In the genomic region with DNA sequence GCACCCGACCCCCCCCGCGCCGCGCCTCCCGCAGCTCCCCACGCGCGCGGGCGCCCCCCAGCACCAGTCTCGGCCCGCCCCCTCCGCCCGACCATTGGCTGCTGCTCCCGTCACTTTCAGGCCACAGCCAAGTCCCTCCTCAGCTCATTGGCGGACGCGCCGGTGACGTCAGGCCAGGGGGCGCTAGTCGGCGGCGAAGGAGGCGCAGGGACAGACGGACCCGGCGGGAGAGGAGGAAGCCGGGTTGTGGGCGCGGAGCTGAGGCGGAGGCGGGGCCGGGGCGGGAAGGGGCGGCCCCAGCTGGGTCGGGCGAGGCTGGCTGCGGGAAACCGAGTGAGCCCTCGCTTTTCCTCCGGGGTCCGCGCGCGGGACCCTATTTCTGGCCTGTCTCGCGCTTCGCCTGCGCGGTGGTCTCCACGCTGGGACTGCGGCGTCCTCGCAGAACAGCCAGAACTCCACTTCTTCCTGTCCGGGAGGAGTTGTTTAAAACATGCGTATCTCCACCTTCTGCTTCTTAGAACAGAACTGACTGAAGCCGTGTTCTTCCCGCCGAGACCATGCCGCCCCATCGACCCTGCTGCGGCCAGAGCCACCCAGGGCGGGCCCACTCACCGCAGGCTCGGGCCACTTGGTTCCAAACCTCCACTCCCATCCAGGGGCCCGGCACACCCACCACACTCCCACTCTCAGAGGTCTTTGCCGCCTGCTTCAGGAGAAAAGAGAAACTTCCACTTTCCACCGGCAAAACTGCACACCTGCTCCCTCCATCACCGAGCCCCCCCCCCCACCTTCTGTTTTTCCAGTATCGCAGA, we compare ENCODE assay signal across 8 cellular contexts. TPM values are rescaled to one million over a fixed set of nuclear protein-coding genes. Genes with fewer than 3 reads are reported as not detected.
DNase-seq lines count a peak whose midpoint lies in the region; ATAC-seq, FAIRE-seq and TF ChIP-seq lines count a peak whose summit lies in the region.

No MANE protein-coding gene starts in this region.

- intact Hi-C loops in Right ventricle myocardium superior (cut with DNase I), result no loop called here
- intact Hi-C loops in pancreas (cut with DNase I), result no loop called here
- intact Hi-C loops in tibial artery (cut with DNase I; ENCODE audit: low total_unique reads), result loop anchor here (10.0 kb wide), 1 partner anchor 720 kb away; no protein-coding TSS in a partner anchor

- H3K9me3 ChIP-seq in pancreas (no peaks in the 10 kb centered on the region), tibial artery (no peaks in the 10 kb centered on the region)

- WGBS in pancreas, 2 donors, result 1% methylated on average over 38 to 72 of the region's 72 CpGs

- no peak for FAIRE-seq in pancreas (lab: Jason Lieb, UNC)

- DNase-seq in NCI-H1105 (lab: John Stamatoyannopoulos, UW) (peak; percentile 89), SKM-1 treated with dmso at 0.1 percent for 144 hours (lab: John Stamatoyannopoulos, UW; ENCODE audit: unreplicated experiment) (peak; percentile 92), Right ventricle myocardium superior (peak; percentile 100), pancreas (peak; percentile 99 to 100 (median 100)), tibial artery (peak; percentile 99 to 100)
- DNase-seq in activated naive CD8-positive, alpha-beta T cell treated with anti-CD3 and anti-CD28 coated beads, Interleukin-2, amount 50 U/mL, for 16 hours (ENCODE audit: low read depth, low spot score), result peak; percentile 100

- H3K4me1 ChIP-seq in pancreas (peaks cover 4 to 23% (median 14%) of the 10 kb centered on the region in 3 donors), tibial artery (peaks cover 0 to 20% (median 13%) of the 10 kb centered on the region in 4 donors)

- H3K27ac ChIP-seq in pancreas (peak overlapping the region; percentile 67 to 91 (median 87)), tibial artery (peak overlapping the region; percentile 74 to 84)

- H3K27me3 ChIP-seq in pancreas (no peaks in the 10 kb centered on the region), tibial artery (no peaks in the 10 kb centered on the region)

- TF ChIP-seq CTCF in GM12873 (IDR thresholded peaks at IDR 0.05; ENCODE audit: insufficient read depth, low read depth, low read length, missing control alignments), result peak; percentile 39
- TF ChIP-seq CTCF in pancreas (IDR thresholded peaks at IDR 0.05), result no peak
- peak in 1 of 2 experiments; percentile 28 for TF ChIP-seq CTCF in tibial artery (IDR thresholded peaks at IDR 0.05)

- peak; percentile 94 for ATAC-seq in HG02678 (IDR thresholded peaks at IDR 0.05; ENCODE audit: unreplicated experiment)
- peak; percentile 97 for ATAC-seq in Right ventricle myocardium superior (ENCODE audit: poor library complexity)
- ATAC-seq in pancreas, result peak; percentile 94 to 97 (median 94)

- no peaks in the 10 kb centered on the region for H3K36me3 ChIP-seq in pancreas
- H3K36me3 ChIP-seq in tibial artery, result no peaks in the 10 kb centered on the region

- H3K4me3 ChIP-seq in pancreas (peak overlapping the region; percentile 80 to 96 (median 88)), tibial artery (peak overlapping the region; percentile 89 to 94)

RNA-seq across cellular contexts. Expression of a gene that starts 0.5 kb away (rescaled TPM):
- 7.5 TPM for total RNA-seq in Right ventricle myocardium superior
- total RNA-seq in pancreas, result 10 to 100 TPM; 10.4 to 18.0 (median 14.8) TPM
- polyA plus RNA-seq in pancreas, result 1 to 10 TPM; 7.3 to 7.9 TPM

Comparison
In these comparisons a context has a peak if more than half of its experiments do, and no peak if none do; other contexts are left out.
1. Peak in every context shown above with its lines: DNase-seq, ATAC-seq, H3K4me3 ChIP-seq and H3K27ac ChIP-seq.